8 cellular contexts compared by ENCODE assay signal in genomic region chr7:32298403-32299132, GRCh38.
DNase-seq lines count a peak whose midpoint lies in the region; ATAC-seq and TF ChIP-seq lines count a peak whose summit lies in the region.

No MANE protein-coding gene starts in this region.

- no TSS peak for BruUV-seq in PC-9 (replicated peaks; lab: Mats Ljungman, UMichigan)

- H3K4me3 ChIP-seq in muscle layer of duodenum (ENCODE audit: low read depth in 1 of 2, low read length in 2 of 2) (peak overlapping the region; percentile 54 to 67), PC-9 (no peak overlapping the region)

- no peak for TF ChIP-seq CTCF in PC-9 (conservative IDR thresholded peaks at IDR 0.05)

- H3K4me1 Mint-ChIP-seq in stimulated activated naive CD8-positive, alpha-beta T cell treated with anti-CD3 and anti-CD28 coated beads, Interleukin-15, Interleukin-2, amounts not matched to agents 100 ng/mL and 50 ng/mL, for 24 hours (ENCODE audit: low read depth): peaks cover 9% of the 10 kb centered on the region

- H3K27me3 ChIP-seq in muscle layer of duodenum (ENCODE audit: low read depth, low read length) (peaks cover 12% of the 10 kb centered on the region), PC-9 (ENCODE audit: insufficient read depth, low read depth) (peaks cover 41% of the 10 kb centered on the region)

- no peaks in the 10 kb centered on the region for H3K79me2 ChIP-seq in PC-9 (ENCODE audit: low read depth)

- H3K4me3 Mint-ChIP-seq in stimulated activated naive CD8-positive, alpha-beta T cell treated with anti-CD3 and anti-CD28 coated beads, Interleukin-15, Interleukin-2, amounts not matched to agents 100 ng/mL and 50 ng/mL, for 24 hours: peak overlapping the region; percentile 38

- no peak overlapping the region for H2AFZ ChIP-seq in PC-9

- H3K36me3 ChIP-seq in muscle layer of duodenum (ENCODE audit: control insufficient read depth in 1 of 2, insufficient read depth in 2 of 2, low read length in 2 of 2): no peaks in the 10 kb centered on the region
- H3K36me3 ChIP-seq in PC-9 (ENCODE audit: low read depth): no peaks in the 10 kb centered on the region

- H3K27me3 Mint-ChIP-seq in stimulated activated naive CD8-positive, alpha-beta T cell treated with anti-CD3 and anti-CD28 coated beads, Interleukin-15, Interleukin-2, amounts not matched to agents 100 ng/mL and 50 ng/mL, for 24 hours: peaks cover 56% of the 10 kb centered on the region

- no peaks in the 10 kb centered on the region for H3K36me3 Mint-ChIP-seq in stimulated activated naive CD8-positive, alpha-beta T cell treated with anti-CD3 and anti-CD28 coated beads, Interleukin-15, Interleukin-2, amounts not matched to agents 100 ng/mL and 50 ng/mL, for 24 hours (ENCODE audit: low read depth)

- no peak overlapping the region for H3K4me2 ChIP-seq in PC-9

- no peaks in the 10 kb centered on the region for H4K20me1 ChIP-seq in PC-9 (ENCODE audit: insufficient read depth)

- intact Hi-C loops in PC-9 (cut with micrococcal nuclease; ENCODE audit: unreplicated experiment): no loop called here

- H3K27ac Mint-ChIP-seq in stimulated activated naive CD8-positive, alpha-beta T cell treated with anti-CD3 and anti-CD28 coated beads, Interleukin-15, Interleukin-2, amounts not matched to agents 100 ng/mL and 50 ng/mL, for 24 hours: no peak overlapping the region

- no peaks in the 10 kb centered on the region for H3K9me3 ChIP-seq in muscle layer of duodenum (ENCODE audit: control insufficient read depth in 1 of 2, low read length in 2 of 2)
- no peaks in the 10 kb centered on the region for H3K9me3 ChIP-seq in PC-9 (ENCODE audit: insufficient read depth, low read depth)

- no peaks in the 10 kb centered on the region for H3K9me2 ChIP-seq in PC-9 (ENCODE audit: insufficient read depth)

- H3K27ac ChIP-seq in muscle layer of duodenum (ENCODE audit: low read length) (no peak overlapping the region), PC-9 (no peak overlapping the region)

- POLR2A ChIA-PET in PC-9 (lab: Charles Lee; ENCODE audit: unreplicated experiment): no interaction called here

- CTCF ChIA-PET in PC-9 (lab: Charles Lee): no interaction called here

- peaks cover 0 to 13% of the 10 kb centered on the region in 2 donors for H3K4me1 ChIP-seq in muscle layer of duodenum (ENCODE audit: control insufficient read depth in 1 of 2, insufficient read depth in 2 of 2, low read length in 2 of 2)
- no peaks in the 10 kb centered on the region for H3K4me1 ChIP-seq in PC-9 (replicated peaks; ENCODE audit: insufficient read depth)

- no peaks in the 10 kb centered on the region for H3F3A ChIP-seq in PC-9 (ENCODE audit: insufficient read depth, low read depth)

- H3K9me3 Mint-ChIP-seq in stimulated activated naive CD8-positive, alpha-beta T cell treated with anti-CD3 and anti-CD28 coated beads, Interleukin-15, Interleukin-2, amounts not matched to agents 100 ng/mL and 50 ng/mL, for 24 hours: no peaks in the 10 kb centered on the region

- no peak for DNase-seq in stimulated activated naive CD8-positive, alpha-beta T cell treated with anti-CD3 and anti-CD28 coated beads, Interleukin-15, Interleukin-2, amounts not matched to agents 100 U/mL and 50 U/mL, for 24 hours
- DNase-seq in ecto neural progenitor cell (ENCODE audit: low spot score) (peak; percentile 66), PC-9 (no peak), NCI-H128 (lab: John Stamatoyannopoulos, UW; ENCODE audit: unreplicated experiment) (no peak)
- no peak for DNase-seq in activated CD8-positive, alpha-beta memory T cell treated with anti-CD3 and anti-CD28 coated beads for 24 hours

- ATAC-seq in stimulated activated naive CD8-positive, alpha-beta T cell treated with anti-CD3 and anti-CD28 coated beads, Interleukin-15, Interleukin-2, amounts not matched to agents 100 U/mL and 50 U/mL, for 24 hours: no peak
- no peak for ATAC-seq in HG03565 (IDR thresholded peaks at IDR 0.05; ENCODE audit: unreplicated experiment)
